14 cellular contexts compared by ENCODE assay signal in the genomic region with DNA sequence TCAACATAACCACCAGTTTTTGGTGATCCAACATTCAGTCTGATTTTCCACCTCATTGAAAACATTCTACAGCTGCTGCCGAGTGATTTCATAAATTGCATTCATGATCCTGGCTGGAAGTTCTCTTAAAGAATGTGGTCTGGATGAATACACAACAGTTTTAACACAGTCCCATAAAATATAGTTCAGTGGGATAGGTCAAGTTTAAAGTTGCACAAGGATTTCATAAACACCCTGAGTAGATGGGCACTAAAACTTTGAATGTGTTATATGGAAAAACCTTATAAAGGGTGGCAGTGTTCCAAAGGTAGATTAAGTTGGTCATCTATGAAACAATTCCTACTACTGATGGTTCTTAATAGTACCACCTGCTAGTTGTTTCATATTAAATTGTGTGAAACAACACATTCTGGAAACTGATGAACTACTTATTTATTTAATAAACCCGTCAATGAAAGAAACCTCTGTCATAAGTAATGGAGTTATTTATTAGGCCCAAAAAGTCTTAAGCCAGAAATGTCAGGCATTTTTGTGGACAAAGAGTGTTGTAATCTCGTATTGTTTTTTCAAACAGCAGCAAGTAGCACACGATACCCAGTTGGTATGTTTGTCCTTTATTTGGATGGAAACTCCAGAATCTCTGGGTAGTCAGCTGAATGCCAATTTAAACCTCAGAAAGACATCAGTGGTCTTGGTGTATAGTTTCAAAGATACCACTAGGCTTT. TPM values are rescaled to one million over a fixed set of nuclear protein-coding genes. Genes with fewer than 3 reads are reported as not detected.
DNase-seq lines count a peak whose midpoint lies in the region; ATAC-seq and TF ChIP-seq lines count a peak whose summit lies in the region.
"Had no signal": no experiment of that assay in that cellular context is flagged by ENCODE, and none has a peak within 500 bp of the region (broad histone marks: within the 10 kb centered on the region; RNA-seq: fewer than 3 reads in every experiment).

No MANE protein-coding gene starts in this region.

- no peak overlapping the region for H3K4ac ChIP-seq in mesenchymal stem cell (ENCODE audit: low read depth in 1 of 2, low read length in 2 of 2)

- no peak for DNase-seq in stimulated activated naive CD8-positive, alpha-beta T cell treated with anti-CD3 and anti-CD28 coated beads, Interleukin-15, Interleukin-2, amounts not matched to agents 100 U/mL and 50 U/mL, for 24 hours
- DNase-seq in stimulated activated naive CD8-positive, alpha-beta T cell treated with anti-CD3 and anti-CD28 coated beads, Interleukin-15, amount 100 ng/mL, for 72 hours = no peak
- peak; percentile 33 for DNase-seq in mesenchymal stem cell
- no peak for DNase-seq in thyroid gland
- no peak for DNase-seq in lower leg skin (ENCODE audit: low spot score in 2 of 2)
- DNase-seq: activated CD4-positive, alpha-beta T cell treated with anti-CD3 and anti-CD28 coated beads, Interleukin-2, amount 10 ng/mL, durations not matched to agents 24 days and 14 days; activated naive CD4-positive, alpha-beta T cell; kidney; NCI-H774; pancreas; upper lobe of right lung had no signal

- no peak overlapping the region for H2BK120ac ChIP-seq in mesenchymal stem cell (ENCODE audit: low read depth, low read length)

- no peak overlapping the region for H2BK5ac ChIP-seq in mesenchymal stem cell (ENCODE audit: low read depth, low read length, poor library complexity, severe bottlenecking)

- peak; percentile 43 for ATAC-seq in stimulated activated naive CD8-positive, alpha-beta T cell treated with anti-CD3 and anti-CD28 coated beads, Interleukin-15, Interleukin-2, amounts not matched to agents 100 U/mL and 50 U/mL, for 24 hours
- ATAC-seq in stimulated activated naive CD8-positive, alpha-beta T cell treated with anti-CD3 and anti-CD28 coated beads, Interleukin-15, amount 100 ng/mL, for 72 hours = no peak
- ATAC-seq in GM18519 (IDR thresholded peaks at IDR 0.05; ENCODE audit: low FRiP score, unreplicated experiment) (no peak), GM19351 (IDR thresholded peaks at IDR 0.05; ENCODE audit: unreplicated experiment) (no peak)
- ATAC-seq: upper lobe of right lung had no signal

- no peak overlapping the region for H2BK15ac ChIP-seq in mesenchymal stem cell (ENCODE audit: low read depth, poor library complexity, severe bottlenecking)

- H3K4me3 ChIP-seq in mesenchymal stem cell (ENCODE audit: insufficient read depth in 1 of 2, low read depth in 1 of 2, low read length in 2 of 2) = no peak overlapping the region
- H3K4me3 ChIP-seq in thyroid gland (replicated peaks in 1 of 3) = no peak overlapping the region
- no peak overlapping the region for H3K4me3 ChIP-seq in lower leg skin (ENCODE audit: low read depth, poor library complexity, severe bottlenecking)
- H3K4me3 ChIP-seq: pancreas, upper lobe of right lung had no signal

- H4K91ac ChIP-seq in mesenchymal stem cell (ENCODE audit: low read length) = no peak overlapping the region

- peaks cover 2% of the 10 kb centered on the region for H3K79me1 ChIP-seq in mesenchymal stem cell (replicated peaks; ENCODE audit: low read length, poor library complexity, severe bottlenecking)

- no peak for TF ChIP-seq POLR2A in thyroid gland (IDR thresholded peaks at IDR 0.05)
- TF ChIP-seq POLR2A in lower leg skin (IDR thresholded peaks at IDR 0.05) = no peak

- H3K27me3 ChIP-seq in mesenchymal stem cell (ENCODE audit: control insufficient read depth in 1 of 2, insufficient read depth in 1 of 2, low read length in 2 of 2) = no peaks in the 10 kb centered on the region
- no peaks in the 10 kb centered on the region for H3K27me3 ChIP-seq in thyroid gland
- H3K27me3 ChIP-seq: pancreas, upper lobe of right lung had no signal

- H2BK12ac ChIP-seq in mesenchymal stem cell (ENCODE audit: low read length in 2 of 2) = no peak overlapping the region

- H3K27ac Mint-ChIP-seq in stimulated activated naive CD8-positive, alpha-beta T cell treated with anti-CD3 and anti-CD28 coated beads, Interleukin-15, amount 100 ng/mL, for 72 hours = no peak overlapping the region
- H3K27ac Mint-ChIP-seq in brain = peak overlapping the region in 4 of 5 experiments; percentile 5 to 71 (median 50)
- H3K27ac Mint-ChIP-seq: activated CD4-positive, alpha-beta T cell treated with anti-CD3 and anti-CD28 coated beads, Interleukin-2, amount 10 ng/mL, durations not matched to agents 24 days and 14 days had no signal

- H3K4me1 ChIP-seq in mesenchymal stem cell (ENCODE audit: control insufficient read depth, insufficient read depth, low read depth, low read length) (peaks cover 3% of the 10 kb centered on the region), thyroid gland (peaks cover 6 to 12% of the 10 kb centered on the region in 2 donors)

- H3K4me2 ChIP-seq in mesenchymal stem cell (ENCODE audit: low read length, poor library complexity, severe bottlenecking) = no peak overlapping the region

- intact Hi-C loops in thyroid gland (cut with DNase I) = no loop called here
- intact Hi-C loops in lower leg skin (cut with DNase I; ENCODE audit: low total_unique reads) = no loop called here

- 85% methylated on average over 3 of the region's 4 CpGs for WGBS in mesenchymal stem cell
- 79 to 87% methylated on average over 4 of the region's 4 CpGs for WGBS in thyroid gland, 2 donors
- 64% methylated on average over 4 of the region's 4 CpGs for WGBS in lower leg skin, 2 donors

- H3K9ac ChIP-seq in mesenchymal stem cell (ENCODE audit: low read length) = no peak overlapping the region

- H3K9me3 Mint-ChIP-seq in stimulated activated naive CD8-positive, alpha-beta T cell treated with anti-CD3 and anti-CD28 coated beads, Interleukin-15, amount 100 ng/mL, for 72 hours = no peaks in the 10 kb centered on the region
- peaks cover 0 to 3% (median 0%) of the 10 kb centered on the region in 5 experiments for H3K9me3 Mint-ChIP-seq in brain
- H3K9me3 Mint-ChIP-seq: activated CD4-positive, alpha-beta T cell treated with anti-CD3 and anti-CD28 coated beads, Interleukin-2, amount 10 ng/mL, durations not matched to agents 24 days and 14 days had no signal

- no peak overlapping the region for H2AFZ ChIP-seq in mesenchymal stem cell (ENCODE audit: low read depth, low read length)

- no peak overlapping the region for H2AK5ac ChIP-seq in mesenchymal stem cell (ENCODE audit: low read length, severe bottlenecking)

- H3K36me3 ChIP-seq in mesenchymal stem cell (ENCODE audit: control insufficient read depth in 1 of 2, insufficient read depth in 2 of 2, low read depth in 1 of 2, low read length in 2 of 2) (no peaks in the 10 kb centered on the region), thyroid gland (no peaks in the 10 kb centered on the region)
- H3K36me3 ChIP-seq: pancreas, upper lobe of right lung had no signal

- H3K18ac ChIP-seq in mesenchymal stem cell (ENCODE audit: low read depth in 1 of 2, low read length in 2 of 2) = no peak overlapping the region

- no peaks in the 10 kb centered on the region for H3K27me3 Mint-ChIP-seq in stimulated activated naive CD8-positive, alpha-beta T cell treated with anti-CD3 and anti-CD28 coated beads, Interleukin-15, amount 100 ng/mL, for 72 hours
- no peaks in the 10 kb centered on the region for H3K27me3 Mint-ChIP-seq in brain
- H3K27me3 Mint-ChIP-seq: activated CD4-positive, alpha-beta T cell treated with anti-CD3 and anti-CD28 coated beads, Interleukin-2, amount 10 ng/mL, durations not matched to agents 24 days and 14 days had no signal

- peak overlapping the region; percentile 50 for H3K27ac ChIP-seq in mesenchymal stem cell (ENCODE audit: low read length, poor library complexity, severe bottlenecking)
- H3K27ac ChIP-seq in thyroid gland = peak overlapping the region in 1 of 3 donors; percentile 23
- H3K27ac ChIP-seq: pancreas, upper lobe of right lung had no signal

- H3K23ac ChIP-seq in mesenchymal stem cell (ENCODE audit: low read length in 2 of 2) = no peak overlapping the region

- H3K9me3 ChIP-seq in mesenchymal stem cell (ENCODE audit: control insufficient read depth, low read length) (no peaks in the 10 kb centered on the region), thyroid gland (no peaks in the 10 kb centered on the region)
- H3K9me3 ChIP-seq: pancreas, upper lobe of right lung had no signal

- peaks cover 12% of the 10 kb centered on the region for H3K4me1 Mint-ChIP-seq in stimulated activated naive CD8-positive, alpha-beta T cell treated with anti-CD3 and anti-CD28 coated beads, Interleukin-15, amount 100 ng/mL, for 72 hours
- peaks cover 62% of the 10 kb centered on the region for H3K4me1 Mint-ChIP-seq in brain
- H3K4me1 Mint-ChIP-seq: activated CD4-positive, alpha-beta T cell treated with anti-CD3 and anti-CD28 coated beads, Interleukin-2, amount 10 ng/mL, durations not matched to agents 24 days and 14 days had no signal

- H4K8ac ChIP-seq in mesenchymal stem cell (ENCODE audit: low read length) = no peak overlapping the region

- H3K14ac ChIP-seq in mesenchymal stem cell (ENCODE audit: low read length in 2 of 2) = no peak overlapping the region

- TF ChIP-seq CTCF in brain (conservative IDR thresholded peaks at IDR 0.05) = no peak
- TF ChIP-seq CTCF in thyroid gland (IDR thresholded peaks at IDR 0.05) = no peak
- no peak for TF ChIP-seq CTCF in lower leg skin (IDR thresholded peaks at IDR 0.05)

- no peak overlapping the region for H3K4me3 Mint-ChIP-seq in stimulated activated naive CD8-positive, alpha-beta T cell treated with anti-CD3 and anti-CD28 coated beads, Interleukin-15, amount 100 ng/mL, for 72 hours
- H3K4me3 Mint-ChIP-seq in brain = no peak overlapping the region
- H3K4me3 Mint-ChIP-seq: activated CD4-positive, alpha-beta T cell treated with anti-CD3 and anti-CD28 coated beads, Interleukin-2, amount 10 ng/mL, durations not matched to agents 24 days and 14 days had no signal

- no peaks in the 10 kb centered on the region for H3K36me3 Mint-ChIP-seq in brain

RNA-seq across cellular contexts. Expression of gene RPA3, which starts 14.3 kb away (rescaled TPM):
- polyA plus RNA-seq in brain (ENCODE audit: insufficient read depth, low read depth, low replicate concordance) = 57.1 TPM
- 20.8 TPM for polyA plus RNA-seq in mesenchymal stem cell (2013, experiment 1 of 2)
- polyA plus RNA-seq in mesenchymal stem cell (2013, experiment 2 of 2) = 20.8 TPM
- total RNA-seq in thyroid gland (10 to 100 TPM; 21.9 to 39.1 (median 31.3) TPM), lower leg skin (10 to 100 TPM in 2 of 4 donors, 1 to 10 TPM in 2; 8.3 to 15.6 (median 10.3) TPM)

Comparison
In these comparisons a context has a peak if more than half of its experiments do, and no peak if none do; other contexts are left out.
1. H3K27ac Mint-ChIP-seq: peak in brain (4 of 5); none in stimulated activated naive CD8-positive, alpha-beta T cell treated with anti-CD3 and anti-CD28 coated beads, Interleukin-15, amount 100 ng/mL, for 72 hours (0 of 2).